ENCODE assay signal across 8 cellular contexts in genomic region chr22:39661842-39662676, GRCh38.
DNase-seq lines count a peak whose midpoint lies in the region; ATAC-seq and FAIRE-seq lines count a peak whose summit lies in the region.

No MANE protein-coding gene starts in this region.

- DNase-seq in left cardiac atrium (peak; percentile 38), Right ventricle myocardium superior (no peak), neuronal stem cell (ENCODE audit: low spot score) (no peak), ureter (ENCODE audit: low spot score) (peak; percentile 69), 8988T (no peak), urothelium cell line (ENCODE audit: low spot score) (no peak)
- peak; percentile 85 for DNase-seq in activated naive CD8-positive, alpha-beta T cell treated with anti-CD3 and anti-CD28 coated beads for 36 hours

- no peaks in the 10 kb centered on the region for H3K79me1 ChIP-seq in neuronal stem cell (ENCODE audit: low read depth, low read length)

- H3K27ac Mint-ChIP-seq in activated naive CD8-positive, alpha-beta T cell treated with anti-CD3 and anti-CD28 coated beads for 36 hours: no peak overlapping the region

- no peak overlapping the region for H2AFZ ChIP-seq in neuronal stem cell (ENCODE audit: low read length)

- H2BK120ac ChIP-seq in neuronal stem cell (ENCODE audit: low read depth, low read length): no peak overlapping the region

- H3K27ac ChIP-seq in neuronal stem cell (replicated peaks; ENCODE audit: low read length): no peak overlapping the region

- peak overlapping the region in 1 of 2 donors; percentile 69 for H3K4me3 ChIP-seq in neuronal stem cell (ENCODE audit: low read length in 2 of 2)

- peak overlapping the region; percentile 70 for H2BK15ac ChIP-seq in neuronal stem cell (ENCODE audit: low read length)

- H3K9me3 Mint-ChIP-seq in activated naive CD8-positive, alpha-beta T cell treated with anti-CD3 and anti-CD28 coated beads for 36 hours: no peaks in the 10 kb centered on the region

- H2BK12ac ChIP-seq in neuronal stem cell (ENCODE audit: low read length): no peak overlapping the region

- H2AK5ac ChIP-seq in neuronal stem cell (ENCODE audit: low read depth, low read length): peak overlapping the region; percentile 77

- H3K18ac ChIP-seq in neuronal stem cell (ENCODE audit: low read length): peak overlapping the region; percentile 58

- no peak overlapping the region for H3K4ac ChIP-seq in neuronal stem cell (ENCODE audit: low read length)

- no peaks in the 10 kb centered on the region for H3K36me3 Mint-ChIP-seq in activated naive CD8-positive, alpha-beta T cell treated with anti-CD3 and anti-CD28 coated beads for 36 hours

- H2BK5ac ChIP-seq in neuronal stem cell (ENCODE audit: low read length): no peak overlapping the region

- ATAC-seq in left cardiac atrium (no peak), Right ventricle myocardium superior (ENCODE audit: poor library complexity) (no peak), GM18861 (IDR thresholded peaks at IDR 0.05; ENCODE audit: unreplicated experiment) (no peak)

- H3K4me3 Mint-ChIP-seq in activated naive CD8-positive, alpha-beta T cell treated with anti-CD3 and anti-CD28 coated beads for 36 hours: peak overlapping the region; percentile 74

- peaks cover 19 to 75% (median 51%) of the 10 kb centered on the region in 3 experiments for H3K27me3 ChIP-seq in neuronal stem cell (ENCODE audit: control insufficient read depth in 3 of 3, insufficient read depth in 3 of 3, low read depth in 1 of 3, low read length in 3 of 3)

- peaks cover 0 to under 1% of the 10 kb centered on the region in 2 donors for H3K9me3 ChIP-seq in neuronal stem cell (replicated peaks in 1 of 2; ENCODE audit: control insufficient read depth in 2 of 2, insufficient read depth in 1 of 2, low read depth in 1 of 2, low read length in 2 of 2)

- H3K27me3 Mint-ChIP-seq in activated naive CD8-positive, alpha-beta T cell treated with anti-CD3 and anti-CD28 coated beads for 36 hours: peaks cover 14% of the 10 kb centered on the region

- H4K91ac ChIP-seq in neuronal stem cell (ENCODE audit: low read depth, low read length, poor library complexity): peak overlapping the region; percentile 39

- no peaks in the 10 kb centered on the region for H3K36me3 ChIP-seq in neuronal stem cell (replicated peaks in 1 of 2; ENCODE audit: control insufficient read depth in 2 of 2, insufficient read depth in 2 of 2, low read length in 2 of 2)

- H3K4me2 ChIP-seq in neuronal stem cell (ENCODE audit: insufficient read depth, low read length, poor library complexity, severe bottlenecking): peak overlapping the region; percentile 71

- peaks cover 20% of the 10 kb centered on the region for H3K4me1 Mint-ChIP-seq in activated naive CD8-positive, alpha-beta T cell treated with anti-CD3 and anti-CD28 coated beads for 36 hours

- no peak overlapping the region for H3K9ac ChIP-seq in neuronal stem cell (ENCODE audit: low read depth, low read length, poor library complexity)

- no peak overlapping the region for H4K8ac ChIP-seq in neuronal stem cell (ENCODE audit: low read depth, low read length)

- peak overlapping the region; percentile 47 for H3K14ac ChIP-seq in neuronal stem cell (ENCODE audit: low read length)

- H3K23ac ChIP-seq in neuronal stem cell (ENCODE audit: low read depth, low read length, poor library complexity): peak overlapping the region; percentile 85

- no CpG with 5 or more reads among the region's 77 CpGs for WGBS in neuronal stem cell (ENCODE audit: extremely low coverage in 2 of 2, insufficient read length in 2 of 2, insufficient replicate concordance in 1 of 2), 2 donors

- intact Hi-C loops in left cardiac atrium (cut with DNase I): loop anchor here in 1 of 2 donors (10.0 kb wide), 1 partner anchor 213 kb away; no protein-coding TSS in a partner anchor
- intact Hi-C loops in Right ventricle myocardium superior (cut with DNase I): no loop called here

- FAIRE-seq in urothelium cell line (lab: Jason Lieb, UNC): no peak

- H3K4me1 ChIP-seq in neuronal stem cell (ENCODE audit: control insufficient read depth in 2 of 2, insufficient read depth in 1 of 2, low read depth in 1 of 2, low read length in 2 of 2): peaks cover 0 to 21% of the 10 kb centered on the region in 2 donors

Comparison
In these comparisons a context has a peak if more than half of its experiments do, and no peak if none do; other contexts are left out.
1. DNase-seq: peak in left cardiac atrium (single experiment), activated naive CD8-positive, alpha-beta T cell treated with anti-CD3 and anti-CD28 coated beads for 36 hours (single experiment) and ureter (single experiment); none in Right ventricle myocardium superior (single experiment), neuronal stem cell (single experiment), 8988T (single experiment) and urothelium cell line (single experiment).